Comparison of ENCODE assay signal across 2 cellular contexts in genomic region chr2:218429951-218430692, GRCh38.
TF ChIP-seq lines count a peak whose summit lies in the region.

No MANE protein-coding gene starts in this region.

TF ChIP-seq in SK-N-SH treated with all-trans-retinoic acid at 6 μM for 48 hours, 23 proteins besides CTCF, POLR2A, EP300 and RAD21:
- TF ChIP-seq CSDC2 (CRISPR knock-in tag; IDR thresholded peaks at IDR 0.05) (no peak), BACH2 (CRISPR knock-in tag; IDR thresholded peaks at IDR 0.05; ENCODE audit: borderline replicate concordance) (no peak), ESRRG (CRISPR knock-in tag; IDR thresholded peaks at IDR 0.05) (no peak), GLIS3 (CRISPR knock-in tag; IDR thresholded peaks at IDR 0.05) (no peak), ZFP3 (CRISPR knock-in tag; IDR thresholded peaks at IDR 0.05) (no peak), TCF4 (CRISPR knock-in tag; IDR thresholded peaks at IDR 0.05; ENCODE audit: borderline replicate concordance) (no peak), ZFP30 (CRISPR knock-in tag; IDR thresholded peaks at IDR 0.05) (no peak), OSR1 (CRISPR knock-in tag; IDR thresholded peaks at IDR 0.05) (no peak), RARB (CRISPR knock-in tag; IDR thresholded peaks at IDR 0.05) (no peak), ZNF8 (CRISPR knock-in tag; IDR thresholded peaks at IDR 0.05) (no peak), SNAI2 (CRISPR knock-in tag; IDR thresholded peaks at IDR 0.05) (no peak), ZNF70 (CRISPR knock-in tag; IDR thresholded peaks at IDR 0.05) (no peak), ZC3H10 (CRISPR knock-in tag; IDR thresholded peaks at IDR 0.05) (no peak)
- TF ChIP-seq, protein P1, sequence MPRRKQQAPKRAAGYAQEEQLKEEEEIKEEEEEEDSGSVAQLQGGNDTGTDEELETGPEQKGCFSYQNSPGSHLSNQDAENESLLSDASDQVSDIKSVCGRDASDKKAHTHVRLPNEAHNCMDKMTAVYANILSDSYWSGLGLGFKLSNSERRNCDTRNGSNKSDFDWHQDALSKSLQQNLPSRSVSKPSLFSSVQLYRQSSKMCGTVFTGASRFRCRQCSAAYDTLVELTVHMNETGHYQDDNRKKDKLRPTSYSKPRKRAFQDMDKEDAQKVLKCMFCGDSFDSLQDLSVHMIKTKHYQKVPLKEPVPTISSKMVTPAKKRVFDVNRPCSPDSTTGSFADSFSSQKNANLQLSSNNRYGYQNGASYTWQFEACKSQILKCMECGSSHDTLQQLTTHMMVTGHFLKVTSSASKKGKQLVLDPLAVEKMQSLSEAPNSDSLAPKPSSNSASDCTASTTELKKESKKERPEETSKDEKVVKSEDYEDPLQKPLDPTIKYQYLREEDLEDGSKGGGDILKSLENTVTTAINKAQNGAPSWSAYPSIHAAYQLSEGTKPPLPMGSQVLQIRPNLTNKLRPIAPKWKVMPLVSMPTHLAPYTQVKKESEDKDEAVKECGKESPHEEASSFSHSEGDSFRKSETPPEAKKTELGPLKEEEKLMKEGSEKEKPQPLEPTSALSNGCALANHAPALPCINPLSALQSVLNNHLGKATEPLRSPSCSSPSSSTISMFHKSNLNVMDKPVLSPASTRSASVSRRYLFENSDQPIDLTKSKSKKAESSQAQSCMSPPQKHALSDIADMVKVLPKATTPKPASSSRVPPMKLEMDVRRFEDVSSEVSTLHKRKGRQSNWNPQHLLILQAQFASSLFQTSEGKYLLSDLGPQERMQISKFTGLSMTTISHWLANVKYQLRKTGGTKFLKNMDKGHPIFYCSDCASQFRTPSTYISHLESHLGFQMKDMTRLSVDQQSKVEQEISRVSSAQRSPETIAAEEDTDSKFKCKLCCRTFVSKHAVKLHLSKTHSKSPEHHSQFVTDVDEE (CRISPR knock-in tag; IDR thresholded peaks at IDR 0.05) = no peak
- TF ChIP-seq, protein P2, sequence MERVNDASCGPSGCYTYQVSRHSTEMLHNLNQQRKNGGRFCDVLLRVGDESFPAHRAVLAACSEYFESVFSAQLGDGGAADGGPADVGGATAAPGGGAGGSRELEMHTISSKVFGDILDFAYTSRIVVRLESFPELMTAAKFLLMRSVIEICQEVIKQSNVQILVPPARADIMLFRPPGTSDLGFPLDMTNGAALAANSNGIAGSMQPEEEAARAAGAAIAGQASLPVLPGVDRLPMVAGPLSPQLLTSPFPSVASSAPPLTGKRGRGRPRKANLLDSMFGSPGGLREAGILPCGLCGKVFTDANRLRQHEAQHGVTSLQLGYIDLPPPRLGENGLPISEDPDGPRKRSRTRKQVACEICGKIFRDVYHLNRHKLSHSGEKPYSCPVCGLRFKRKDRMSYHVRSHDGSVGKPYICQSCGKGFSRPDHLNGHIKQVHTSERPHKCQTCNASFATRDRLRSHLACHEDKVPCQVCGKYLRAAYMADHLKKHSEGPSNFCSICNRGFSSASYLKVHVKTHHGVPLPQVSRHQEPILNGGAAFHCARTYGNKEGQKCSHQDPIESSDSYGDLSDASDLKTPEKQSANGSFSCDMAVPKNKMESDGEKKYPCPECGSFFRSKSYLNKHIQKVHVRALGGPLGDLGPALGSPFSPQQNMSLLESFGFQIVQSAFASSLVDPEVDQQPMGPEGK (CRISPR knock-in tag; IDR thresholded peaks at IDR 0.05; ENCODE audit: borderline replicate concordance) = no peak
- TF ChIP-seq, protein P3, sequence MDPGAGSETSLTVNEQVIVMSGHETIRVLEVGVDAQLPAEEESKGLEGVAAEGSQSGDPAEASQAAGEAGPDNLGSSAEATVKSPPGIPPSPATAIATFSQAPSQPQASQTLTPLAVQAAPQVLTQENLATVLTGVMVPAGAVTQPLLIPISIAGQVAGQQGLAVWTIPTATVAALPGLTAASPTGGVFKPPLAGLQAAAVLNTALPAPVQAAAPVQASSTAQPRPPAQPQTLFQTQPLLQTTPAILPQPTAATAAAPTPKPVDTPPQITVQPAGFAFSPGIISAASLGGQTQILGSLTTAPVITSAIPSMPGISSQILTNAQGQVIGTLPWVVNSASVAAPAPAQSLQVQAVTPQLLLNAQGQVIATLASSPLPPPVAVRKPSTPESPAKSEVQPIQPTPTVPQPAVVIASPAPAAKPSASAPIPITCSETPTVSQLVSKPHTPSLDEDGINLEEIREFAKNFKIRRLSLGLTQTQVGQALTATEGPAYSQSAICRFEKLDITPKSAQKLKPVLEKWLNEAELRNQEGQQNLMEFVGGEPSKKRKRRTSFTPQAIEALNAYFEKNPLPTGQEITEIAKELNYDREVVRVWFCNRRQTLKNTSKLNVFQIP (CRISPR knock-in tag; IDR thresholded peaks at IDR 0.05; ENCODE audit: borderline replicate concordance, low read depth) = no peak

TF ChIP-seq in HepG2, 621 proteins besides CTCF, POLR2A, EP300 and RAD21:
- peak in 1 of 2 experiments; percentile 8; a peak in 1 of 4 replicates for TF ChIP-seq NR2F1 (CRISPR knock-in tag; IDR thresholded peaks at IDR 0.05)
- no peak for TF ChIP-seq CREB1 (IDR thresholded peaks at IDR 0.05)
- no peak for TF ChIP-seq CREB1 (CRISPR knock-in tag; IDR thresholded peaks at IDR 0.05)
- TF ChIP-seq ELF3 (CRISPR knock-in tag; IDR thresholded peaks at IDR 0.05) = no peak
- 0 out of 2 replicates have a peak, but pooled peaks have one; percentile 1 for TF ChIP-seq HNRNPL (IDR thresholded peaks at IDR 0.05; ENCODE audit: low read depth, low read length)
- TF ChIP-seq POLR2AphosphoS2 (IDR thresholded peaks at IDR 0.05; ENCODE audit: low read depth, low read length) = peak; percentile 46; the same call in 1 of the 2 replicates
- no peak for TF ChIP-seq ZNF33A (CRISPR knock-in tag; IDR thresholded peaks at IDR 0.05; ENCODE audit: borderline replicate concordance)
TF ChIP-seq in HepG2: peak in this region for 3.
